In genomic region chr7:131109757-131110293, GRCh38 we compare ENCODE assay signal across 1 cellular context.
A peak's percentile ranks its signal among the peaks of the same experiment; 100 is the strongest.
TF ChIP-seq lines count a peak whose summit lies in the region.

No MANE protein-coding gene starts in this region.

TF ChIP-seq in H1, 55 proteins besides CTCF, POLR2A, EP300 and RAD21 (continued from another document):
- no peak for TF ChIP-seq USF2 (IDR thresholded peaks at IDR 0.05; ENCODE audit: low read length)
- peak; percentile 85; the same call in 1 of the 2 replicates for TF ChIP-seq MAFK (IDR thresholded peaks at IDR 0.05; ENCODE audit: low read depth, low read length)
- TF ChIP-seq BACH1 (IDR thresholded peaks at IDR 0.05; ENCODE audit: low read length): peak; percentile 95
- no peak for TF ChIP-seq SP2 (IDR thresholded peaks at IDR 0.05; ENCODE audit: low read length)
- peak; percentile 51; the same call in 1 of the 2 replicates for TF ChIP-seq PHF8 (conservative IDR thresholded peaks at IDR 0.05; ENCODE audit: low read depth, low read length)
- no peak for TF ChIP-seq TCF12 (IDR thresholded peaks at IDR 0.05; ENCODE audit: low read depth, low read length)
- no peak for TF ChIP-seq RNF2 (IDR thresholded peaks at IDR 0.05; ENCODE audit: borderline replicate concordance, low read depth, low read length, missing control alignments, poor library complexity, severe bottlenecking)
- no peak for TF ChIP-seq CREB1 (IDR thresholded peaks at IDR 0.05)
- TF ChIP-seq RXRA (IDR thresholded peaks at IDR 0.05; ENCODE audit: insufficient read depth, low read depth, low read length): no peak
- TF ChIP-seq ASH2L (IDR thresholded peaks at IDR 0.05; ENCODE audit: low read length): peak; percentile 85
- peak; percentile 16; the same call in 1 of the 2 replicates for TF ChIP-seq TBP (IDR thresholded peaks at IDR 0.05; ENCODE audit: low read depth, low read length)
- TF ChIP-seq MAX (IDR thresholded peaks at IDR 0.05): peak; percentile 44; the same call in 1 of the 2 replicates
- TF ChIP-seq KDM4A (IDR thresholded peaks at IDR 0.05; ENCODE audit: low read depth, low read length, severe bottlenecking): peak; percentile 40
- peak; percentile 79; the same call in 1 of the 2 replicates for TF ChIP-seq RBBP5 (IDR thresholded peaks at IDR 0.05; ENCODE audit: borderline replicate concordance, low read depth, low read length)
